In genomic region chr17:49901460-49902331, GRCh38 we compare ENCODE assay signal across 14 cellular contexts. TPM values are rescaled to one million over a fixed set of nuclear protein-coding genes. Genes with fewer than 3 reads are reported as not detected.
DNase-seq lines count a peak whose midpoint lies in the region; ATAC-seq, FAIRE-seq and TF ChIP-seq lines count a peak whose summit lies in the region.
"Had no signal": no experiment of that assay in that cellular context is flagged by ENCODE, and none has a peak within 500 bp of the region (broad histone marks: within the 10 kb centered on the region; RNA-seq: fewer than 3 reads in every experiment).

No MANE protein-coding gene starts in this region.

- H3K27ac Mint-ChIP-seq in activated T-helper 17 cell treated with anti-CD3 and anti-CD28 coated beads, Interleukin-2, amount 50 U/mL, for 72 hours = no peak overlapping the region
- H3K27ac Mint-ChIP-seq in activated naive CD8-positive, alpha-beta T cell treated with anti-CD3 and anti-CD28 coated beads, Interleukin-2, amount 50 U/mL, for 24 hours = no peak overlapping the region
- H3K27ac Mint-ChIP-seq: activated CD4-positive, alpha-beta T cell treated with anti-CD3 and anti-CD28 coated beads, Interleukin-2, amount 10 ng/mL, durations not matched to agents 24 days and 14 days; activated naive CD4-positive, alpha-beta T cell treated with anti-CD3 and anti-CD28 coated beads, Interleukin-2, amount 50 U/mL, for 24 hours; CD14-positive monocyte had no signal

- FAIRE-seq in HepG2 (lab: Jason Lieb, UNC) = peak; percentile 54
- FAIRE-seq: endometrium had no signal

- H3K36me3 ChIP-seq in HepG2 (replicated peaks in 1 of 2; ENCODE audit: control insufficient read depth in 1 of 2, insufficient read depth in 2 of 2, low read length in 2 of 2) (no peaks in the 10 kb centered on the region), right lobe of liver (no peaks in the 10 kb centered on the region), RWPE2 (ENCODE audit: low read depth) (no peaks in the 10 kb centered on the region), MM.1S (replicated peaks; ENCODE audit: insufficient read depth, low read length) (no peaks in the 10 kb centered on the region)

- peaks cover 8 to 60% of the 10 kb centered on the region in 2 experiments; a peak in 4 of 5 replicates for H3K27me3 ChIP-seq in HepG2 (ENCODE audit: control insufficient read depth in 1 of 2, insufficient read depth in 2 of 2, low read length in 2 of 2)
- H3K27me3 ChIP-seq in right lobe of liver = peaks cover 0 to 20% of the 10 kb centered on the region in 2 donors
- H3K27me3 ChIP-seq in RWPE2 (ENCODE audit: insufficient read depth, poor library complexity, severe bottlenecking) = no peaks in the 10 kb centered on the region
- H3K27me3 ChIP-seq in MM.1S (replicated peaks; ENCODE audit: insufficient read depth, low read length) = peaks cover 96% of the 10 kb centered on the region

- H4K20me1 ChIP-seq in HepG2 (ENCODE audit: insufficient read depth, low read length) (no peaks in the 10 kb centered on the region), MM.1S (ENCODE audit: insufficient read depth, low read length) (no peaks in the 10 kb centered on the region)

- H2AFZ ChIP-seq in HepG2 (ENCODE audit: low read length) = no peak overlapping the region
- H2AFZ ChIP-seq in MM.1S (ENCODE audit: low read length) = no peak overlapping the region

- no peak for TF ChIP-seq POLR2A in HepG2 (IDR thresholded peaks at IDR 0.05; ENCODE audit: insufficient read depth in 1 of 2, low read depth in 2 of 2, low read length in 2 of 2)
- no peak for TF ChIP-seq POLR2A in right lobe of liver (IDR thresholded peaks at IDR 0.05)

- peak overlapping the region; percentile 32 to 76 (median 51); a peak in 5 of 6 replicates for H3K4me3 ChIP-seq in HepG2 (replicated peaks in 1 of 3; ENCODE audit: insufficient read depth in 1 of 3, low read depth in 2 of 3, low read length in 3 of 3)
- no peak overlapping the region for H3K4me3 ChIP-seq in right lobe of liver
- no peak overlapping the region for H3K4me3 ChIP-seq in RWPE2 (ENCODE audit: severe bottlenecking)
- H3K4me3 ChIP-seq in MM.1S (ENCODE audit: low read length) = no peak overlapping the region

- CTCF ChIA-PET in HepG2 (lab: Yijun Ruan, JAX; ENCODE audit: low intra/inter-chr PET ratio, low total read pairs) = interaction anchor here (0.8 to 4.3 kb wide), 2 partner anchors 40 to 96 kb away, joined by 3 to 55 read pairs; no protein-coding TSS in a partner anchor

- H3K9me2 ChIP-seq in MM.1S (replicated peaks; ENCODE audit: insufficient read depth, low read length) = no peaks in the 10 kb centered on the region

- no peaks in the 10 kb centered on the region for H3K36me3 Mint-ChIP-seq in activated T-helper 17 cell treated with anti-CD3 and anti-CD28 coated beads, Interleukin-2, amount 50 U/mL, for 72 hours (ENCODE audit: low read depth)
- no peaks in the 10 kb centered on the region for H3K36me3 Mint-ChIP-seq in activated naive CD8-positive, alpha-beta T cell treated with anti-CD3 and anti-CD28 coated beads, Interleukin-2, amount 50 U/mL, for 24 hours (ENCODE audit: low read depth)
- H3K36me3 Mint-ChIP-seq: activated naive CD4-positive, alpha-beta T cell treated with anti-CD3 and anti-CD28 coated beads, Interleukin-2, amount 50 U/mL, for 24 hours; CD14-positive monocyte had no signal

- in situ Hi-C loops in HepG2 (cut with HindIII; ENCODE audit: extremely low pct_ligation_motif_present, low pct_unique_long_range_greater_than_20kb) = no loop called here

- H3K9ac ChIP-seq in HepG2 (ENCODE audit: insufficient read depth, low read depth, low read length) (no peak overlapping the region), MM.1S (ENCODE audit: low read length) (no peak overlapping the region)

- WGBS in HepG2 (ENCODE audit: low lambda C conversion rate) = 1% methylated on average over 23 of the region's 47 CpGs
- 34% methylated on average over 3 of the region's 47 CpGs for WGBS in right lobe of liver (ENCODE audit: insufficient coverage, low coverage, low lambda C conversion rate, missing lambda C conversion rate)

- TF ChIP-seq EP300 in HepG2 (IDR thresholded peaks at IDR 0.05; ENCODE audit: low read depth in 2 of 2, low read length in 2 of 2) = no peak
- TF ChIP-seq EP300 in HepG2 (CRISPR knock-in tag; IDR thresholded peaks at IDR 0.05; ENCODE audit: borderline replicate concordance) = no peak

- peaks cover 57% of the 10 kb centered on the region for H3K27me3 Mint-ChIP-seq in activated T-helper 17 cell treated with anti-CD3 and anti-CD28 coated beads, Interleukin-2, amount 50 U/mL, for 72 hours
- peaks cover 63% of the 10 kb centered on the region for H3K27me3 Mint-ChIP-seq in activated naive CD8-positive, alpha-beta T cell treated with anti-CD3 and anti-CD28 coated beads, Interleukin-2, amount 50 U/mL, for 24 hours

- no peaks in the 10 kb centered on the region for H3F3A ChIP-seq in MM.1S (ENCODE audit: insufficient read depth, low read length)

- no peaks in the 10 kb centered on the region for H3K4me1 Mint-ChIP-seq in activated T-helper 17 cell treated with anti-CD3 and anti-CD28 coated beads, Interleukin-2, amount 50 U/mL, for 72 hours
- H3K4me1 Mint-ChIP-seq in activated naive CD8-positive, alpha-beta T cell treated with anti-CD3 and anti-CD28 coated beads, Interleukin-2, amount 50 U/mL, for 24 hours = no peaks in the 10 kb centered on the region
- H3K4me1 Mint-ChIP-seq: activated CD4-positive, alpha-beta T cell treated with anti-CD3 and anti-CD28 coated beads, Interleukin-2, amount 10 ng/mL, durations not matched to agents 24 days and 14 days; activated naive CD4-positive, alpha-beta T cell treated with anti-CD3 and anti-CD28 coated beads, Interleukin-2, amount 50 U/mL, for 24 hours; CD14-positive monocyte had no signal

- DNase-seq in HepG2 (ENCODE audit: low spot score) (peak; percentile 65), right lobe of liver (no peak), RWPE2 (ENCODE audit: low spot score) (no peak), iPS-NIHi11 (ENCODE audit: low spot score) (peak; percentile 76), MM.1S (no peak)
- DNase-seq in activated naive CD8-positive, alpha-beta T cell treated with anti-CD3 and anti-CD28 coated beads, Interleukin-2, amount 50 U/mL, for 24 hours = no peak
- DNase-seq: activated CD4-positive, alpha-beta T cell treated with anti-CD3 and anti-CD28 coated beads, Interleukin-2, amount 10 ng/mL, durations not matched to agents 24 days and 14 days; NCI-H1694 treated with DMSO at 0.1 percent for 48 hours; retina had no signal

- H3K27ac ChIP-seq in HepG2 (ENCODE audit: extremely low read length, insufficient read depth, low read length) (no peak overlapping the region), right lobe of liver (no peak overlapping the region), RWPE2 (ENCODE audit: poor library complexity, severe bottlenecking) (no peak overlapping the region), MM.1S (ENCODE audit: low read length) (no peak overlapping the region)

- peak; percentile 57 for ATAC-seq in HepG2
- ATAC-seq in right lobe of liver = no peak
- peak; percentile 62 for ATAC-seq in RWPE2 (ENCODE audit: low read depth)
- ATAC-seq in activated T-helper 17 cell treated with anti-CD3 and anti-CD28 coated beads, Interleukin-2, amount 50 U/mL, for 72 hours (replicated peaks) = no peak
- ATAC-seq in GM19452 (IDR thresholded peaks at IDR 0.05; ENCODE audit: unreplicated experiment) = no peak
- no peak for ATAC-seq in activated naive CD8-positive, alpha-beta T cell treated with anti-CD3 and anti-CD28 coated beads, Interleukin-2, amount 50 U/mL, for 24 hours

- no peaks in the 10 kb centered on the region for H3K79me2 ChIP-seq in HepG2 (ENCODE audit: insufficient read depth, low read length)
- H3K79me2 ChIP-seq in MM.1S (ENCODE audit: low read length) = no peaks in the 10 kb centered on the region

- intact Hi-C loops in HepG2 (cut with micrococcal nuclease; ENCODE audit: unreplicated experiment) (no loop called here), right lobe of liver (cut with DNase I) (no loop called here)

- H3K4me2 ChIP-seq in HepG2 (ENCODE audit: low read depth, low read length) (peak overlapping the region; percentile 90), MM.1S (ENCODE audit: low read depth, low read length) (no peak overlapping the region)

- H3K9me3 ChIP-seq in HepG2 (ENCODE audit: low read length) = no peaks in the 10 kb centered on the region
- H3K9me3 ChIP-seq in right lobe of liver = no peaks in the 10 kb centered on the region
- H3K9me3 ChIP-seq in RWPE2 (ENCODE audit: severe bottlenecking) = no peaks in the 10 kb centered on the region
- no peaks in the 10 kb centered on the region for H3K9me3 ChIP-seq in MM.1S (replicated peaks; ENCODE audit: insufficient read depth, low read length)

- no peak for TF ChIP-seq RAD21 in HepG2 (CRISPR knock-in tag; IDR thresholded peaks at IDR 0.05)

- POLR2A ChIA-PET in HepG2 (lab: Yijun Ruan, JAX) = no interaction called here

- H3K4me3 Mint-ChIP-seq in activated T-helper 17 cell treated with anti-CD3 and anti-CD28 coated beads, Interleukin-2, amount 50 U/mL, for 72 hours = no peak overlapping the region
- H3K4me3 Mint-ChIP-seq in activated naive CD8-positive, alpha-beta T cell treated with anti-CD3 and anti-CD28 coated beads, Interleukin-2, amount 50 U/mL, for 24 hours = no peak overlapping the region
- H3K4me3 Mint-ChIP-seq: activated CD4-positive, alpha-beta T cell treated with anti-CD3 and anti-CD28 coated beads, Interleukin-2, amount 10 ng/mL, durations not matched to agents 24 days and 14 days; activated naive CD4-positive, alpha-beta T cell treated with anti-CD3 and anti-CD28 coated beads, Interleukin-2, amount 50 U/mL, for 24 hours had no signal

- TF ChIP-seq CTCF in HepG2 (CRISPR knock-in tag; IDR thresholded peaks at IDR 0.05) = no peak
- TF ChIP-seq CTCF in right lobe of liver (IDR thresholded peaks at IDR 0.05) = no peak
- no peak for TF ChIP-seq CTCF in RWPE2 (IDR thresholded peaks at IDR 0.05; ENCODE audit: poor library complexity, severe bottlenecking)
- no peak for TF ChIP-seq CTCF in MM.1S (IDR thresholded peaks at IDR 0.05; ENCODE audit: low read length)

- no peaks in the 10 kb centered on the region for H3K9me3 Mint-ChIP-seq in activated T-helper 17 cell treated with anti-CD3 and anti-CD28 coated beads, Interleukin-2, amount 50 U/mL, for 72 hours
- no peaks in the 10 kb centered on the region for H3K9me3 Mint-ChIP-seq in activated naive CD8-positive, alpha-beta T cell treated with anti-CD3 and anti-CD28 coated beads, Interleukin-2, amount 50 U/mL, for 24 hours
- H3K9me3 Mint-ChIP-seq: activated CD4-positive, alpha-beta T cell treated with anti-CD3 and anti-CD28 coated beads, Interleukin-2, amount 10 ng/mL, durations not matched to agents 24 days and 14 days; activated naive CD4-positive, alpha-beta T cell treated with anti-CD3 and anti-CD28 coated beads, Interleukin-2, amount 50 U/mL, for 24 hours had no signal

- peaks cover 36% of the 10 kb centered on the region for H3K4me1 ChIP-seq in HepG2 (ENCODE audit: insufficient read depth, low read length)
- no peaks in the 10 kb centered on the region for H3K4me1 ChIP-seq in right lobe of liver
- H3K4me1 ChIP-seq in RWPE2 (ENCODE audit: insufficient read depth, poor library complexity, severe bottlenecking) = peaks cover 5% of the 10 kb centered on the region
- no peaks in the 10 kb centered on the region for H3K4me1 ChIP-seq in MM.1S (ENCODE audit: low read length)

- BruUV-seq in HepG2 (replicated peaks; lab: Mats Ljungman, UMichigan) = no TSS peak

RNA-seq across cellular contexts. Expression of gene TAC4, which starts 53.8 kb away (rescaled TPM):
- total RNA-seq in HepG2 (2016; rRNA removed; fragmentation: Illumina TruSeq; extraction: Trizol) (not detected in 2 replicates), right lobe of liver (not detected)
- total RNA-seq in HepG2 (2016; cell fraction: cytosol; rRNA removed; fragmentation: Illumina TruSeq; extraction: Trizol; ENCODE audit: low read depth) = not detected in 2 replicates
- total RNA-seq in HepG2 (2016; cell fraction: insoluble cytoplasmic fraction; rRNA removed; fragmentation: Illumina TruSeq; extraction: Trizol) = not detected in 2 replicates
- total RNA-seq in HepG2 (2016; cell fraction: membrane; rRNA removed; fragmentation: Illumina TruSeq; extraction: Trizol) = not detected in 2 replicates
- total RNA-seq in HepG2 (2016; cell fraction: nucleus; rRNA removed; fragmentation: Illumina TruSeq; extraction: Trizol) = not detected in 2 replicates
- not detected in 2 replicates for polyA plus RNA-seq in HepG2 (2011; rRNA removed)
- polyA plus RNA-seq in HepG2 (2011; cell fraction: cytosol; rRNA removed) = not detected in 2 replicates
- polyA plus RNA-seq in HepG2 (2011; cell fraction: nucleus; rRNA removed) = not detected in 2 replicates
- polyA plus RNA-seq in HepG2 (2012) = not detected in 2 replicates
- polyA plus RNA-seq in HepG2 (2016; cell fraction: cytosol; fragmentation: Illumina TruSeq; extraction: Trizol; ENCODE audit: low read depth) = not detected in 2 replicates
- not detected in 2 replicates for polyA plus RNA-seq in HepG2 (2016; cell fraction: insoluble cytoplasmic fraction; fragmentation: Illumina TruSeq; extraction: Trizol; ENCODE audit: low read depth)
- not detected in 2 replicates for polyA plus RNA-seq in HepG2 (2016; cell fraction: membrane; fragmentation: Illumina TruSeq; extraction: Trizol; ENCODE audit: low read depth)
- not detected in 2 replicates for polyA plus RNA-seq in HepG2 (2016; cell fraction: nucleus; fragmentation: Illumina TruSeq; extraction: Trizol; ENCODE audit: insufficient read depth, low read depth)
- polyA minus RNA-seq in HepG2 (2011; rRNA and poly(A)+ RNA removed; ENCODE audit: low replicate concordance) = not detected in 2 replicates
- not detected in 2 replicates for polyA minus RNA-seq in HepG2 (2011; cell fraction: cytosol; rRNA and poly(A)+ RNA removed)
- not detected in 2 replicates for polyA minus RNA-seq in HepG2 (2011; cell fraction: nucleus; rRNA and poly(A)+ RNA removed)
- not detected for total RNA-seq in activated T-helper 17 cell treated with anti-CD3 and anti-CD28 coated beads, Interleukin-2, amount 50 U/mL, for 72 hours
- total RNA-seq: activated CD4-positive, alpha-beta T cell treated with anti-CD3 and anti-CD28 coated beads, Interleukin-2, amount 10 ng/mL, durations not matched to agents 24 days and 14 days had no signal
- polyA plus RNA-seq: CD14-positive monocyte had no signal

Comparison
In these comparisons a context has a peak if more than half of its experiments do, and no peak if none do; other contexts are left out.
1. ATAC-seq: peak in HepG2 (single experiment) and RWPE2 (single experiment); none in right lobe of liver (0 of 4), activated T-helper 17 cell treated with anti-CD3 and anti-CD28 coated beads, Interleukin-2, amount 50 U/mL, for 72 hours (single experiment), GM19452 (single experiment) and activated naive CD8-positive, alpha-beta T cell treated with anti-CD3 and anti-CD28 coated beads, Interleukin-2, amount 50 U/mL, for 24 hours (single experiment).
2. DNase-seq: peak in HepG2 (single experiment) and iPS-NIHi11 (single experiment); none in right lobe of liver (0 of 3), RWPE2 (single experiment), MM.1S (single experiment) and activated naive CD8-positive, alpha-beta T cell treated with anti-CD3 and anti-CD28 coated beads, Interleukin-2, amount 50 U/mL, for 24 hours (single experiment).
3. H3K4me3 ChIP-seq: peak in HepG2 (3 of 3); none in right lobe of liver (0 of 3), RWPE2 (single experiment) and MM.1S (single experiment).